ENCODE assay signal across 8 cellular contexts in genomic region chr12:78863482-78864427, GRCh38. TPM values are rescaled to one million over a fixed set of nuclear protein-coding genes. Genes with fewer than 3 reads are reported as not detected.
A peak's percentile ranks its signal among the peaks of the same experiment; 100 is the strongest.
DNase-seq lines count a peak whose midpoint lies in the region; ATAC-seq, FAIRE-seq and TF ChIP-seq lines count a peak whose summit lies in the region.

No MANE protein-coding gene starts in this region.

- DNase-seq in GM12892 (ENCODE audit: insufficient read length) (peak; percentile 9), NCI-H2029 treated with DMSO at 0.1 percent for 48 hours (lab: John Stamatoyannopoulos, UW) (peak; percentile 52), ascending aorta (ENCODE audit: low spot score in 2 of 2) (peak in 1 of 2 donors; percentile 58)
- DNase-seq in activated naive CD4-positive, alpha-beta T cell (lab: John Stamatoyannopoulos, UW): no peak
- DNase-seq in activated naive CD4-positive, alpha-beta T cell treated with anti-CD3 and anti-CD28 coated beads, Interleukin-2, amount 10 ng/mL, durations not matched to agents 7 days and 5 days: no peak

- peak overlapping the region; percentile 44 to 61 for H3K4me3 ChIP-seq in ascending aorta
- peak overlapping the region; percentile 90 for H3K4me3 ChIP-seq in iPS-11a (ENCODE audit: low read depth, low read length)
- H3K4me3 ChIP-seq in skin epidermis: peak overlapping the region in 6 of 7 experiments; percentile 7 to 23 (median 12)

- CTCF ChIA-PET in activated naive CD4-positive, alpha-beta T cell treated with anti-CD3 and anti-CD28 coated beads, Interleukin-2, amount 10 ng/mL, durations not matched to agents 7 days and 5 days (lab: Charles Lee): no interaction called here

- FAIRE-seq in GM12892 (lab: Jason Lieb, UNC): peak; percentile 30

- TF ChIP-seq CTCF in ascending aorta (IDR thresholded peaks at IDR 0.05): no peak

- no peaks in the 10 kb centered on the region for H3K36me3 ChIP-seq in ascending aorta

- ATAC-seq in HG02642 (IDR thresholded peaks at IDR 0.05; ENCODE audit: poor library complexity, unreplicated experiment): peak; percentile 56

- intact Hi-C loops in ascending aorta (cut with DNase I): no loop called here

- peaks cover 0 to 7% of the 10 kb centered on the region in 2 donors for H3K4me1 ChIP-seq in ascending aorta

- no peaks in the 10 kb centered on the region for H3K36me3 Mint-ChIP-seq in activated naive CD4-positive, alpha-beta T cell treated with anti-CD3 and anti-CD28 coated beads, Interleukin-2, amount 10 ng/mL, durations not matched to agents 7 days and 5 days

- no peak overlapping the region for H3K4me3 Mint-ChIP-seq in activated naive CD4-positive, alpha-beta T cell treated with anti-CD3 and anti-CD28 coated beads, Interleukin-2, amount 10 ng/mL, durations not matched to agents 7 days and 5 days

- H3K27ac Mint-ChIP-seq in activated naive CD4-positive, alpha-beta T cell treated with anti-CD3 and anti-CD28 coated beads, Interleukin-2, amount 10 ng/mL, durations not matched to agents 7 days and 5 days: no peak overlapping the region

- TF ChIP-seq POLR2A in GM12892 (IDR thresholded peaks at IDR 0.05; ENCODE audit: low read depth, low read length): no peak

- H3K9me3 ChIP-seq in ascending aorta: no peaks in the 10 kb centered on the region

- no peaks in the 10 kb centered on the region for H3K27me3 ChIP-seq in ascending aorta

- H3K4me1 Mint-ChIP-seq in activated naive CD4-positive, alpha-beta T cell treated with anti-CD3 and anti-CD28 coated beads, Interleukin-2, amount 10 ng/mL, durations not matched to agents 7 days and 5 days: no peaks in the 10 kb centered on the region

- H3K9me3 Mint-ChIP-seq in activated naive CD4-positive, alpha-beta T cell treated with anti-CD3 and anti-CD28 coated beads, Interleukin-2, amount 10 ng/mL, durations not matched to agents 7 days and 5 days: no peaks in the 10 kb centered on the region

- H3K27ac ChIP-seq in ascending aorta: no peak overlapping the region
- peak overlapping the region in 1 of 21 experiments; percentile 4 for H3K27ac ChIP-seq in skin epidermis

- peaks cover 24% of the 10 kb centered on the region for H3K27me3 Mint-ChIP-seq in activated naive CD4-positive, alpha-beta T cell treated with anti-CD3 and anti-CD28 coated beads, Interleukin-2, amount 10 ng/mL, durations not matched to agents 7 days and 5 days

RNA-seq across cellular contexts. Expression of gene SYT1, which starts 0.8 kb away (rescaled TPM):
- not detected for polyA plus RNA-seq in GM12892 (2012; ENCODE audit: missing spikeins)
- 0.64 TPM for total RNA-seq in ascending aorta

Comparison
In these comparisons a context has a peak if more than half of its experiments do, and no peak if none do; other contexts are left out.
1. DNase-seq: peak in GM12892 (single experiment) and NCI-H2029 treated with DMSO at 0.1 percent for 48 hours (single experiment); none in activated naive CD4-positive, alpha-beta T cell (0 of 4) and activated naive CD4-positive, alpha-beta T cell treated with anti-CD3 and anti-CD28 coated beads, Interleukin-2, amount 10 ng/mL, durations not matched to agents 7 days and 5 days (single experiment).
2. H3K4me3 ChIP-seq: peak in every context shown above with its lines; median percentile 90 in iPS-11a; 52 in ascending aorta; 12 in skin epidermis.